8 cellular contexts compared by ENCODE assay signal in genomic region chr19:39846176-39846677, GRCh38. TPM values are rescaled to one million over a fixed set of nuclear protein-coding genes. Genes with fewer than 3 reads are reported as not detected.
A peak's percentile ranks its signal among the peaks of the same experiment; 100 is the strongest.
DNase-seq lines count a peak whose midpoint lies in the region; ATAC-seq and TF ChIP-seq lines count a peak whose summit lies in the region.

Gene FBL, minus strand, starts transcription at chr19:39846379. Its CDS starts 79 bp downstream, at chr19:39846300.

- H3K4me3 ChIP-seq in lower leg skin (ENCODE audit: low read depth, poor library complexity, severe bottlenecking): peak within 1 kb of the TSS; percentile 80

- CTCF ChIA-PET in activated CD4-positive, alpha-beta memory T cell treated with anti-CD3 and anti-CD28 coated beads for 36 hours (lab: Charles Lee): interaction anchor here (0.7 to 6.9 kb wide), 9 partner anchors 13 to 319 kb away, joined by 3 to 70 read pairs (median 3); partner anchors contain the start of genes DYRK1B and PSMC4

- POLR2A ChIA-PET in activated CD4-positive, alpha-beta memory T cell treated with anti-CD3 and anti-CD28 coated beads for 36 hours (lab: Charles Lee): interaction anchor here (0.7 to 3.5 kb wide), 7 partner anchors 13 to 757 kb away, joined by 3 to 20 read pairs (median 3); partner anchors contain the start of genes DYRK1B, PSMC4 and ZNF780A

- H3K4me3 Mint-ChIP-seq in activated CD4-positive, alpha-beta memory T cell treated with anti-CD3 and anti-CD28 coated beads for 36 hours: peak within 1 kb of the TSS; percentile 94

- WGBS in lower leg skin, 2 donors: 0 to 1% methylated on average over 36 to 40 of the region's 47 CpGs

- peak within 1 kb of the TSS; percentile 90 for H3K27ac Mint-ChIP-seq in activated CD4-positive, alpha-beta memory T cell treated with anti-CD3 and anti-CD28 coated beads for 36 hours

- H3K9me3 Mint-ChIP-seq in activated CD4-positive, alpha-beta memory T cell treated with anti-CD3 and anti-CD28 coated beads for 36 hours: no peaks in the 10 kb centered on the region

- H3K36me3 Mint-ChIP-seq in activated CD4-positive, alpha-beta memory T cell treated with anti-CD3 and anti-CD28 coated beads for 36 hours: peaks cover 22% of the 10 kb centered on the region

- TF ChIP-seq POLR2A in lower leg skin (IDR thresholded peaks at IDR 0.05): peak in 1 of 2 donors; percentile 1

- intact Hi-C loops in activated CD4-positive, alpha-beta memory T cell treated with anti-CD3 and anti-CD28 coated beads for 36 hours (cut with micrococcal nuclease): loop anchor here (1.0 to 10.0 kb wide), 2 partner anchors 13 to 291 kb away; no protein-coding TSS in a partner anchor
- intact Hi-C loops in lower leg skin (cut with DNase I; ENCODE audit: low total_unique reads): loop anchor here (5.0 kb wide), 1 partner anchor 54 kb away; no protein-coding TSS in a partner anchor

- ATAC-seq in GM19395 (IDR thresholded peaks at IDR 0.05; ENCODE audit: unreplicated experiment) (peak; percentile 81), HG03571 (IDR thresholded peaks at IDR 0.05; ENCODE audit: unreplicated experiment) (peak; percentile 70)

- peaks cover 45% of the 10 kb centered on the region for H3K4me1 Mint-ChIP-seq in activated CD4-positive, alpha-beta memory T cell treated with anti-CD3 and anti-CD28 coated beads for 36 hours (ENCODE audit: low read depth)

- peak; percentile 86 for DNase-seq in NCI-H774 (lab: John Stamatoyannopoulos, UW)
- peak; percentile 98 for DNase-seq in activated CD4-positive, alpha-beta memory T cell treated with anti-CD3 and anti-CD28 coated beads for 36 hours
- peak; percentile 78 to 89 for DNase-seq in dermis microvascular lymphatic vessel endothelial cell (ENCODE audit: low read depth in 2 of 2)
- peak; percentile 93 to 99 for DNase-seq in lower leg skin (ENCODE audit: low spot score in 2 of 2)
- DNase-seq in stimulated activated CD4-positive, alpha-beta T cell treated with anti-CD3 and anti-CD28 coated beads, Interleukin-4, amount 100 ng/mL, for 48 hours (ENCODE audit: low read depth in 2 of 2): peak; percentile 98

- H3K27ac ChIP-seq in C4-2B: peak within 1 kb of the TSS; percentile 93

- no peaks in the 10 kb centered on the region for H3K27me3 Mint-ChIP-seq in activated CD4-positive, alpha-beta memory T cell treated with anti-CD3 and anti-CD28 coated beads for 36 hours

- no peak for TF ChIP-seq CTCF in C4-2B (conservative IDR thresholded peaks at IDR 0.05)
- no peak for TF ChIP-seq CTCF in lower leg skin (IDR thresholded peaks at IDR 0.05)

RNA-seq across cellular contexts. Expression of gene FBL, which starts in this region (rescaled TPM):
- total RNA-seq in activated CD4-positive, alpha-beta memory T cell treated with anti-CD3 and anti-CD28 coated beads for 36 hours: 100 to 1,000 TPM; 579 to 589 TPM
- 164 and 231 TPM in 2 replicates for total RNA-seq in dermis microvascular lymphatic vessel endothelial cell
- 100 to 1,000 TPM; 167 to 224 (median 174) TPM for total RNA-seq in lower leg skin

Comparison
In these comparisons a context has a peak if more than half of its experiments do, and no peak if none do; other contexts are left out.
1. Peak in every context shown above with its lines: DNase-seq, ATAC-seq, H3K4me3 ChIP-seq and H3K27ac ChIP-seq.